ENCODE assay signal across 31 cellular contexts in the genomic region with DNA sequence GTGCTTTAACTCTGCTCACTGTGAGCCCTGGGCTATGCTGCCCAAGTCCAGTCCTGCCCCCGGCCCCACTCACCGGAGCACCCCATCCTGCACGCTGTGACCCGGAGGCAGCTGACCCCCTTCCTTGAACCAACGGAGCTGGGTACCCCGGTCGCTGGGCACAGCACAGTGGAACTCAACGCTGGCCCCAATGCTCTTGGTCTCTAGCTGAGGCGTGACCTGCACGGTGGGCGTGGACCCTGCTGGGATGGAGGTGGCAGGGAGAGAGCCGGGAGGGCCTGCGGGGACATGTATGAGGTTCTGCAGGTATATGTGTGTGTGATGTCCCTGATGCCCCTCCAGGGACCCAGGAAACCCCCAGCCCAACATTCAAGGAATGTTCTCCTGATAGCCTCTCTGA. TPM values are rescaled to one million over a fixed set of nuclear protein-coding genes. Genes with fewer than 3 reads are reported as not detected.
"Had no signal": no experiment of that assay in that cellular context is flagged by ENCODE, and none has a peak within 500 bp of the region (broad histone marks: within the 10 kb centered on the region; RNA-seq: fewer than 3 reads in every experiment).

No MANE protein-coding gene starts in this region.

- H3K4me1 ChIP-seq: adrenal gland, body of pancreas, foreskin keratinocyte, gastrocnemius medialis had no signal

- H3K4me3 ChIP-seq: adrenal gland, body of pancreas, esophagus muscularis mucosa, gastrocnemius medialis had no signal

- H3K4me1 Mint-ChIP-seq: activated CD4-positive, alpha-beta T cell treated with anti-CD3 and anti-CD28 coated beads for 36 hours; activated CD4-positive, alpha-beta T cell treated with anti-CD3 and anti-CD28 coated beads, Interleukin-2, amount 10 ng/mL, durations not matched to agents 24 days and 14 days; activated CD8-positive, alpha-beta memory T cell treated with anti-CD3 and anti-CD28 coated beads, Interleukin-2, amount 10 ng/mL, durations not matched to agents 7 days and 5 days; activated naive CD4-positive, alpha-beta T cell treated with anti-CD3 and anti-CD28 coated beads, Interleukin-2, amount 50 U/mL, for 24 hours; activated naive CD8-positive, alpha-beta T cell treated with anti-CD3 and anti-CD28 coated beads for 36 hours; activated naive CD8-positive, alpha-beta T cell treated with anti-CD3 and anti-CD28 coated beads, Interleukin-2, amount 50 U/mL, for 24 hours had no signal

- ATAC-seq: activated CD4-positive, alpha-beta T cell treated with anti-CD3 and anti-CD28 coated beads for 36 hours; activated CD8-positive, alpha-beta memory T cell treated with anti-CD3 and anti-CD28 coated beads, Interleukin-2, amount 10 ng/mL, durations not matched to agents 7 days and 5 days; activated CD8-positive, alpha-beta T cell treated with anti-CD3 and anti-CD28 coated beads, Interleukin-2, amount 10 ng/mL, durations not matched to agents 7 days and 5 days; activated naive CD8-positive, alpha-beta T cell treated with anti-CD3 and anti-CD28 coated beads, Interleukin-2, amount 50 U/mL, for 24 hours; body of pancreas; effector memory CD8-positive, alpha-beta T cell; foreskin keratinocyte; gastrocnemius medialis had no signal

- H3K9me3 ChIP-seq: adrenal gland, body of pancreas, gastrocnemius medialis had no signal

- H3K27me3 ChIP-seq: adrenal gland, body of pancreas, esophagus muscularis mucosa, foreskin keratinocyte, gastrocnemius medialis had no signal

- H3K9me3 Mint-ChIP-seq: activated CD4-positive, alpha-beta T cell treated with anti-CD3 and anti-CD28 coated beads, Interleukin-2, amount 10 ng/mL, durations not matched to agents 24 days and 14 days; activated naive CD4-positive, alpha-beta T cell treated with anti-CD3 and anti-CD28 coated beads, Interleukin-2, amount 50 U/mL, for 24 hours had no signal

- H3K4me3 Mint-ChIP-seq: activated CD4-positive, alpha-beta memory T cell treated with anti-CD3 and anti-CD28 coated beads for 36 hours; activated CD4-positive, alpha-beta T cell treated with anti-CD3 and anti-CD28 coated beads for 36 hours; activated CD4-positive, alpha-beta T cell treated with anti-CD3 and anti-CD28 coated beads, Interleukin-2, amount 10 ng/mL, durations not matched to agents 24 days and 14 days; activated CD8-positive, alpha-beta memory T cell treated with anti-CD3 and anti-CD28 coated beads, Interleukin-2, amount 10 ng/mL, durations not matched to agents 7 days and 5 days; activated CD8-positive, alpha-beta T cell treated with anti-CD3 and anti-CD28 coated beads, Interleukin-2, amount 10 ng/mL, durations not matched to agents 7 days and 5 days; activated naive CD4-positive, alpha-beta T cell treated with anti-CD3 and anti-CD28 coated beads for 36 hours; activated naive CD4-positive, alpha-beta T cell treated with anti-CD3 and anti-CD28 coated beads, Interleukin-2, amount 50 U/mL, for 24 hours; activated naive CD8-positive, alpha-beta T cell treated with anti-CD3 and anti-CD28 coated beads for 36 hours; activated naive CD8-positive, alpha-beta T cell treated with anti-CD3 and anti-CD28 coated beads, Interleukin-2, amount 50 U/mL, for 24 hours; activated T-helper 1 cell treated with anti-CD3 and anti-CD28 coated beads, Interleukin-12 subunit alpha, Interleukin-12 subunit beta, Interleukin-2, Interleukin-4 antibody, amounts not matched to agents 30 ng/mL and 10 ng/mL and 1 ng/mL, durations not matched to agents 14 hours and 24 hours and 36 hours; effector memory CD8-positive, alpha-beta T cell had no signal

- H3K27ac ChIP-seq: adrenal gland, body of pancreas, esophagus muscularis mucosa, foreskin keratinocyte, gastrocnemius medialis had no signal

- DNase-seq: activated CD4-positive, alpha-beta memory T cell treated with anti-CD3 and anti-CD28 coated beads for 36 hours; activated CD4-positive, alpha-beta T cell treated with anti-CD3 and anti-CD28 coated beads for 36 hours; activated CD4-positive, alpha-beta T cell treated with anti-CD3 and anti-CD28 coated beads, Interleukin-2, amount 10 ng/mL, durations not matched to agents 24 days and 14 days; activated CD4-positive, CD25-positive, alpha-beta regulatory T cell; activated CD4-positive, CD25-positive, alpha-beta regulatory T cell treated with anti-CD3 and anti-CD28 coated beads, Interleukin-2, amount 50 U/mL, for 72 hours; activated CD8-positive, alpha-beta memory T cell treated with anti-CD3 and anti-CD28 coated beads, Interleukin-2, amount 10 ng/mL, durations not matched to agents 7 days and 5 days; activated CD8-positive, alpha-beta memory T cell treated with anti-CD3 and anti-CD28 coated beads, Interleukin-2, amount 50 U/mL, for 4 hours; activated CD8-positive, alpha-beta T cell treated with anti-CD3 and anti-CD28 coated beads, Interleukin-2, amount 10 ng/mL, durations not matched to agents 7 days and 5 days; activated effector memory CD4-positive, alpha-beta T cell treated with anti-CD3 and anti-CD28 coated beads, Interleukin-2, amount 50 U/mL, for 16 hours; activated naive CD4-positive, alpha-beta T cell treated with anti-CD3 and anti-CD28 coated beads for 36 hours; activated naive CD8-positive, alpha-beta T cell treated with anti-CD3 and anti-CD28 coated beads for 36 hours; activated naive CD8-positive, alpha-beta T cell treated with anti-CD3 and anti-CD28 coated beads, Interleukin-2, amount 50 U/mL, for 24 hours; activated T-cell treated with anti-CD3 and anti-CD28 coated beads, Interleukin-2, amount 50 U/mL, for 1 hour; activated T-cell treated with anti-CD3 and anti-CD28 coated beads, Interleukin-2, amount 50 U/mL, for 48 hours; adrenal gland; body of pancreas; caudate nucleus; cortex of kidney; dermis blood vessel endothelial cell; effector CD4-positive, alpha-beta T cell; effector memory CD8-positive, alpha-beta T cell; erythroblast; foreskin keratinocyte; gastrocnemius medialis; T-helper 2 cell had no signal

- H3K27me3 Mint-ChIP-seq: activated CD4-positive, alpha-beta memory T cell treated with anti-CD3 and anti-CD28 coated beads for 36 hours; activated CD4-positive, alpha-beta T cell treated with anti-CD3 and anti-CD28 coated beads for 36 hours; activated CD4-positive, alpha-beta T cell treated with anti-CD3 and anti-CD28 coated beads, Interleukin-2, amount 10 ng/mL, durations not matched to agents 24 days and 14 days; activated CD8-positive, alpha-beta memory T cell treated with anti-CD3 and anti-CD28 coated beads, Interleukin-2, amount 10 ng/mL, durations not matched to agents 7 days and 5 days; activated naive CD4-positive, alpha-beta T cell treated with anti-CD3 and anti-CD28 coated beads, Interleukin-2, amount 50 U/mL, for 24 hours; activated naive CD8-positive, alpha-beta T cell treated with anti-CD3 and anti-CD28 coated beads for 36 hours; activated naive CD8-positive, alpha-beta T cell treated with anti-CD3 and anti-CD28 coated beads, Interleukin-2, amount 50 U/mL, for 24 hours had no signal

- H3K27ac Mint-ChIP-seq: activated CD4-positive, alpha-beta memory T cell treated with anti-CD3 and anti-CD28 coated beads for 36 hours; activated CD4-positive, alpha-beta T cell treated with anti-CD3 and anti-CD28 coated beads for 36 hours; activated CD4-positive, alpha-beta T cell treated with anti-CD3 and anti-CD28 coated beads, Interleukin-2, amount 10 ng/mL, durations not matched to agents 24 days and 14 days; activated CD8-positive, alpha-beta memory T cell treated with anti-CD3 and anti-CD28 coated beads, Interleukin-2, amount 10 ng/mL, durations not matched to agents 7 days and 5 days; activated CD8-positive, alpha-beta T cell treated with anti-CD3 and anti-CD28 coated beads, Interleukin-2, amount 10 ng/mL, durations not matched to agents 7 days and 5 days; activated naive CD4-positive, alpha-beta T cell treated with anti-CD3 and anti-CD28 coated beads for 36 hours; activated naive CD4-positive, alpha-beta T cell treated with anti-CD3 and anti-CD28 coated beads, Interleukin-2, amount 50 U/mL, for 24 hours; activated naive CD8-positive, alpha-beta T cell treated with anti-CD3 and anti-CD28 coated beads for 36 hours; activated naive CD8-positive, alpha-beta T cell treated with anti-CD3 and anti-CD28 coated beads, Interleukin-2, amount 50 U/mL, for 24 hours; activated T-helper 1 cell treated with anti-CD3 and anti-CD28 coated beads, Interleukin-12 subunit alpha, Interleukin-12 subunit beta, Interleukin-2, Interleukin-4 antibody, amounts not matched to agents 30 ng/mL and 10 ng/mL and 1 ng/mL, durations not matched to agents 14 hours and 24 hours and 36 hours; activated T-helper 2 cell treated with anti-CD3 and anti-CD28 coated beads, Interferon-gamma antibody, Interleukin-2, Interleukin-4, amounts not matched to agents 10 μg/mL and 5 μg/mL and 100 μg/mL, durations not matched to agents 14 hours and 24 hours and 36 hours; effector memory CD8-positive, alpha-beta T cell had no signal

RNA-seq across cellular contexts. Expression of a gene that starts 24.7 kb away (rescaled TPM):
- total RNA-seq: activated CD4-positive, alpha-beta memory T cell treated with anti-CD3 and anti-CD28 coated beads for 36 hours; activated CD8-positive, alpha-beta memory T cell treated with anti-CD3 and anti-CD28 coated beads for 36 hours; activated CD8-positive, alpha-beta memory T cell treated with anti-CD3 and anti-CD28 coated beads, Interleukin-2, amount 10 ng/mL, durations not matched to agents 7 days and 5 days; activated CD8-positive, alpha-beta T cell treated with anti-CD3 and anti-CD28 coated beads, Interleukin-2, amount 10 ng/mL, durations not matched to agents 7 days and 5 days; activated naive CD4-positive, alpha-beta T cell treated with anti-CD3 and anti-CD28 coated beads for 36 hours; activated T-helper 1 cell treated with anti-CD3 and anti-CD28 coated beads, Interleukin-12 subunit alpha, Interleukin-12 subunit beta, Interleukin-2, Interleukin-4 antibody, amounts not matched to agents 30 ng/mL and 10 ng/mL and 1 ng/mL, durations not matched to agents 14 hours and 24 hours and 36 hours; activated T-helper 2 cell treated with anti-CD3 and anti-CD28 coated beads, Interferon-gamma antibody, Interleukin-2, Interleukin-4, amounts not matched to agents 10 μg/mL and 5 μg/mL and 100 μg/mL, durations not matched to agents 14 hours and 24 hours and 36 hours; esophagus muscularis mucosa; foreskin keratinocyte; gastrocnemius medialis; T-helper 1 cell treated with Interleukin-12 subunit alpha and Interleukin-12 subunit beta and Interleukin-4 antibody, amounts not matched to agents 30 ng/mL and 1 ng/mL, for 36 hours had no signal
